Comparison of ENCODE assay signal across 14 cellular contexts in genomic region chr2:11777886-11778415, GRCh38. TPM values are rescaled to one million over a fixed set of nuclear protein-coding genes. Genes with fewer than 3 reads are reported as not detected.
A peak's percentile ranks its signal among the peaks of the same experiment; 100 is the strongest.
DNase-seq lines count a peak whose midpoint lies in the region; ATAC-seq and TF ChIP-seq lines count a peak whose summit lies in the region.
"Had no signal": no experiment of that assay in that cellular context is flagged by ENCODE, and none has a peak within 500 bp of the region (broad histone marks: within the 10 kb centered on the region; RNA-seq: fewer than 3 reads in every experiment).

No MANE protein-coding gene starts in this region.

- POLR2A ChIA-PET in activated CD8-positive, alpha-beta T cell treated with anti-CD3 and anti-CD28 coated beads for 36 hours (lab: Charles Lee), result interaction anchor here (0.7 to 2.5 kb wide), 4 partner anchors 9 to 84 kb away, joined by 3 to 14 read pairs (median 4); no protein-coding TSS in a partner anchor

- no peak overlapping the region for H3K4me3 ChIP-seq in body of pancreas
- H3K4me3 ChIP-seq: sigmoid colon, suprapubic skin had no signal

- no peak for TF ChIP-seq CTCF in activated CD8-positive, alpha-beta T cell treated with anti-CD3 and anti-CD28 coated beads for 36 hours (IDR thresholded peaks at IDR 0.05)
- TF ChIP-seq CTCF in body of pancreas (IDR thresholded peaks at IDR 0.05), result no peak

- peak overlapping the region; percentile 80 for H3K27ac Mint-ChIP-seq in activated naive CD4-positive, alpha-beta T cell treated with anti-CD3 and anti-CD28 coated beads for 36 hours
- H3K27ac Mint-ChIP-seq in activated CD8-positive, alpha-beta T cell treated with anti-CD3 and anti-CD28 coated beads for 36 hours, result peak overlapping the region; percentile 56
- peak overlapping the region; percentile 48 for H3K27ac Mint-ChIP-seq in stimulated activated naive B cell treated with anti-CD40 and anti-IgM and Interleukin-4, amounts not matched to agents 10 μg/mL and 1 μg/mL and 100 μg/mL, for 72 hours

- H3K9me3 Mint-ChIP-seq in activated naive CD4-positive, alpha-beta T cell treated with anti-CD3 and anti-CD28 coated beads for 36 hours, result no peaks in the 10 kb centered on the region
- H3K9me3 Mint-ChIP-seq in activated CD8-positive, alpha-beta T cell treated with anti-CD3 and anti-CD28 coated beads for 36 hours, result no peaks in the 10 kb centered on the region
- no peaks in the 10 kb centered on the region for H3K9me3 Mint-ChIP-seq in stimulated activated naive B cell treated with anti-CD40 and anti-IgM and Interleukin-4, amounts not matched to agents 10 μg/mL and 1 μg/mL and 100 μg/mL, for 72 hours

- H3K36me3 ChIP-seq in body of pancreas (replicated peaks in 1 of 2; ENCODE audit: insufficient read depth in 1 of 2, low read depth in 2 of 2), result peaks cover 0 to 10% of the 10 kb centered on the region in 2 donors

- H3K4me1 Mint-ChIP-seq in activated naive CD4-positive, alpha-beta T cell treated with anti-CD3 and anti-CD28 coated beads for 36 hours (ENCODE audit: low read depth), result peaks cover 53% of the 10 kb centered on the region
- H3K4me1 Mint-ChIP-seq in activated CD8-positive, alpha-beta T cell treated with anti-CD3 and anti-CD28 coated beads for 36 hours (ENCODE audit: low read depth), result peaks cover 50% of the 10 kb centered on the region
- peaks cover 19 to 31% of the 10 kb centered on the region in 2 donors for H3K4me1 Mint-ChIP-seq in stimulated activated naive B cell treated with anti-CD40 and anti-IgM and Interleukin-4, amounts not matched to agents 10 μg/mL and 1 μg/mL and 100 μg/mL, for 72 hours

- H3K36me3 Mint-ChIP-seq in activated naive CD4-positive, alpha-beta T cell treated with anti-CD3 and anti-CD28 coated beads for 36 hours (ENCODE audit: low read depth), result peaks cover 67% of the 10 kb centered on the region
- peaks cover 62% of the 10 kb centered on the region for H3K36me3 Mint-ChIP-seq in activated CD8-positive, alpha-beta T cell treated with anti-CD3 and anti-CD28 coated beads for 36 hours (ENCODE audit: low read depth)
- peaks cover 56 to 73% of the 10 kb centered on the region in 2 donors for H3K36me3 Mint-ChIP-seq in stimulated activated naive B cell treated with anti-CD40 and anti-IgM and Interleukin-4, amounts not matched to agents 10 μg/mL and 1 μg/mL and 100 μg/mL, for 72 hours

- ATAC-seq in activated CD8-positive, alpha-beta T cell treated with anti-CD3 and anti-CD28 coated beads for 36 hours, result no peak
- ATAC-seq in left colon (peak; percentile 4), body of pancreas (no peak)
- ATAC-seq in stimulated activated naive B cell treated with anti-CD40 and anti-IgM and Interleukin-4, amounts not matched to agents 10 μg/mL and 1 μg/mL and 100 μg/mL, for 72 hours (replicated peaks), result no peak

- CTCF ChIA-PET in activated naive CD4-positive, alpha-beta T cell treated with anti-CD3 and anti-CD28 coated beads for 36 hours (lab: Charles Lee), result interaction anchor here (0.6 to 10.9 kb wide), 7 partner anchors 20 to 889 kb away, joined by 3 to 410 read pairs (median 10); partner anchors contain the start of gene LPIN1
- CTCF ChIA-PET in activated CD8-positive, alpha-beta T cell treated with anti-CD3 and anti-CD28 coated beads for 36 hours (lab: Charles Lee), result interaction anchor here (2.7 to 16.1 kb wide), 4 partner anchors 20 to 87 kb away, joined by 21 to 541 read pairs (median 156); partner anchors contain the start of gene LPIN1

- H3K4me1 ChIP-seq in body of pancreas, result peaks cover 10% of the 10 kb centered on the region

- no peaks in the 10 kb centered on the region for H3K9me3 ChIP-seq in body of pancreas
- H3K9me3 ChIP-seq: sigmoid colon, suprapubic skin had no signal

- no peak overlapping the region for H3K27ac ChIP-seq in body of pancreas
- H3K27ac ChIP-seq: suprapubic skin had no signal

- TF ChIP-seq POLR2A in body of pancreas (IDR thresholded peaks at IDR 0.05), result no peak

- H3K27me3 Mint-ChIP-seq in activated naive CD4-positive, alpha-beta T cell treated with anti-CD3 and anti-CD28 coated beads for 36 hours (ENCODE audit: low read depth), result no peaks in the 10 kb centered on the region
- no peaks in the 10 kb centered on the region for H3K27me3 Mint-ChIP-seq in activated CD8-positive, alpha-beta T cell treated with anti-CD3 and anti-CD28 coated beads for 36 hours
- no peaks in the 10 kb centered on the region for H3K27me3 Mint-ChIP-seq in stimulated activated naive B cell treated with anti-CD40 and anti-IgM and Interleukin-4, amounts not matched to agents 10 μg/mL and 1 μg/mL and 100 μg/mL, for 72 hours

- H3K4me3 Mint-ChIP-seq in activated naive CD4-positive, alpha-beta T cell treated with anti-CD3 and anti-CD28 coated beads for 36 hours, result peak overlapping the region; percentile 45
- H3K4me3 Mint-ChIP-seq in activated CD8-positive, alpha-beta T cell treated with anti-CD3 and anti-CD28 coated beads for 36 hours, result peak overlapping the region; percentile 42
- peak overlapping the region; percentile 47 to 77 for H3K4me3 Mint-ChIP-seq in stimulated activated naive B cell treated with anti-CD40 and anti-IgM and Interleukin-4, amounts not matched to agents 10 μg/mL and 1 μg/mL and 100 μg/mL, for 72 hours

- no peak for DNase-seq in activated naive CD4-positive, alpha-beta T cell treated with anti-CD3 and anti-CD28 coated beads for 36 hours
- DNase-seq in activated naive CD4-positive, alpha-beta T cell treated with Interleukin-2 at 50 U/mL for 16 hours, result no peak
- no peak for DNase-seq in activated CD8-positive, alpha-beta T cell treated with anti-CD3 and anti-CD28 coated beads for 36 hours
- no peak for DNase-seq in left colon
- no peak for DNase-seq in stimulated activated naive B cell treated with anti-CD40 and anti-IgM and Interleukin-4, amounts not matched to agents 10 μg/mL and 1 μg/mL and 100 μg/mL, for 72 hours
- no peak for DNase-seq in Kasumi-1 (lab: John Stamatoyannopoulos, UW)
- no peak for DNase-seq in amniotic stem cell (lab: John Stamatoyannopoulos, UW)
- DNase-seq in body of pancreas, result no peak
- DNase-seq: NCI-H146; NCI-H226; NK-92 treated with Interleukin-12 subunit alpha and Interleukin-12 subunit beta, amount 100 ng/mL, for 24 hours; sigmoid colon; stimulated activated CD4-positive, alpha-beta T cell treated with anti-CD3 and anti-CD28 coated beads, Interleukin-2, amount 100 ng/mL, for 24 hours had no signal

- no peaks in the 10 kb centered on the region for H3K27me3 ChIP-seq in body of pancreas
- H3K27me3 ChIP-seq: sigmoid colon, suprapubic skin had no signal

- 86 to 90% methylated on average over 13 of the region's 13 CpGs for WGBS in body of pancreas, 2 donors

- intact Hi-C loops in activated naive CD4-positive, alpha-beta T cell treated with anti-CD3 and anti-CD28 coated beads for 36 hours (cut with micrococcal nuclease), result loop anchor here (5.0 kb wide), 2 partner anchors 196 to 311 kb away; partner anchors contain the start of gene E2F6
- intact Hi-C loops in activated CD8-positive, alpha-beta T cell treated with anti-CD3 and anti-CD28 coated beads for 36 hours (cut with micrococcal nuclease), result loop anchor here (1.0 to 5.0 kb wide), 3 partner anchors 24 to 85 kb away; no protein-coding TSS in a partner anchor
- intact Hi-C loops in left colon (cut with DNase I, micrococcal nuclease) (loop anchor here in 1 of 2 donors (5.0 kb wide), 1 partner anchor 86 kb away; no protein-coding TSS in a partner anchor), body of pancreas (cut with DNase I) (loop anchor here (5.0 kb wide), 1 partner anchor 91 kb away; no protein-coding TSS in a partner anchor)

RNA-seq across cellular contexts. Expression of gene LPIN1, which starts 31.5 kb away (rescaled TPM):
- 100 to 1,000 TPM in 1 of 2 experiments, 10 to 100 TPM in 1; 96.4 to 102 TPM for total RNA-seq in activated naive CD4-positive, alpha-beta T cell treated with anti-CD3 and anti-CD28 coated beads for 36 hours
- total RNA-seq in activated CD8-positive, alpha-beta T cell treated with anti-CD3 and anti-CD28 coated beads for 36 hours, result 10 to 100 TPM; 31.9 to 36.5 TPM
- total RNA-seq in left colon, result 10 to 100 TPM; 24.4 to 34.9 TPM
- 10 to 100 TPM; 15.0 to 47.5 TPM for total RNA-seq in body of pancreas
